In the genomic region with DNA sequence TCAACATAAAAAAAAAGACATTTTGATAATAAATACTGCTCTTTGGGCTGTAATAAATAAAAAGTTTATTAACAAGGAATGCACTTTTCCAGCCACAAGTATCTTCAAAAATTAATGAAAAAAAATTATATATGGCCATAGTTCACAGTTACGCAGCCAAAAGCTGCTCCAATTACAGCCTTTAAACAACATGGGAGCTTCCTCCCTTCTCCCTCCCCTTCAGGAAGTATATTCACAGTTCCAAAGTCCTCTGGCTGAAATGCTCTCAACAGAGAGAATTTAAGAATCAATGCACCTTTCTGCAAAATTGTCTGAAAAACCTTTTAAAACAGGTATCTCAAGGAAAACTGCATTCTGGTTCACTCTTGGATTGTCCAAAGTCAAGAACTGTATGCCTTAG, we compare ENCODE assay signal across 26 cellular contexts. TPM values are rescaled to one million over a fixed set of nuclear protein-coding genes. Genes with fewer than 3 reads are reported as not detected.
A peak's percentile ranks its signal among the peaks of the same experiment; 100 is the strongest.
DNase-seq lines count a peak whose midpoint lies in the region; ATAC-seq, FAIRE-seq and TF ChIP-seq lines count a peak whose summit lies in the region.
"Had no signal": no experiment of that assay in that cellular context is flagged by ENCODE, and none has a peak within 500 bp of the region (broad histone marks: within the 10 kb centered on the region; RNA-seq: fewer than 3 reads in every experiment).

No MANE protein-coding gene starts in this region.

- no peak for FAIRE-seq in small intestine (lab: Jason Lieb, UNC)
- FAIRE-seq: endometrium, K562 had no signal

- 100% methylated on average over 1 of the region's 1 CpG for WGBS in mammary epithelial cell (ENCODE audit: low coverage, missing lambda C conversion rate)
- 32 to 58% (median 36%) methylated on average over 1 of the region's 1 CpG for WGBS in small intestine, 3 donors

- intact Hi-C loops in mammary epithelial cell (cut with micrococcal nuclease) = loop anchor here (5.0 kb wide), 3 partner anchors 197 to 342 kb away; no protein-coding TSS in a partner anchor

- H3K27ac ChIP-seq in mammary epithelial cell (ENCODE audit: insufficient read depth, low read depth, low read length) = peak overlapping the region; percentile 96
- H3K27ac ChIP-seq in small intestine (ENCODE audit: low read depth in 1 of 2, low read length in 1 of 2) = no peak overlapping the region
- H3K27ac ChIP-seq: BLaER1 treated with 17β-estradiol and CSF1 and Interleukin-3, amounts not matched to agents 10 nM and 100 nM had no signal

- H3K9me3 ChIP-seq in mammary epithelial cell (replicated peaks; ENCODE audit: insufficient read depth, low read length) (no peaks in the 10 kb centered on the region), small intestine (ENCODE audit: control insufficient read depth, low read depth) (no peaks in the 10 kb centered on the region)
- H3K9me3 ChIP-seq: BLaER1 treated with 17β-estradiol and CSF1 and Interleukin-3, amounts not matched to agents 10 nM and 100 nM had no signal

- no peaks in the 10 kb centered on the region for H3K36me3 Mint-ChIP-seq in activated naive CD8-positive, alpha-beta T cell treated with anti-CD3 and anti-CD28 coated beads, Interleukin-2, amount 50 U/mL, for 24 hours (ENCODE audit: low read depth)
- peaks cover 6% of the 10 kb centered on the region for H3K36me3 Mint-ChIP-seq in stimulated activated effector memory CD8-positive, alpha-beta T cell treated with anti-CD3 and anti-CD28 coated beads, Interleukin-12 subunit alpha, Interleukin-12 subunit beta, amount 100 ng/mL, for 72 hours

- H3K27me3 Mint-ChIP-seq in activated naive CD8-positive, alpha-beta T cell treated with anti-CD3 and anti-CD28 coated beads, Interleukin-2, amount 50 U/mL, for 24 hours = peaks cover 13% of the 10 kb centered on the region

- no peaks in the 10 kb centered on the region for H3K27me3 ChIP-seq in mammary epithelial cell (ENCODE audit: insufficient read depth, low read length)
- no peaks in the 10 kb centered on the region for H3K27me3 ChIP-seq in small intestine (ENCODE audit: control insufficient read depth in 2 of 2, insufficient read depth in 2 of 2, low read length in 2 of 2)

- no peak overlapping the region for H2AFZ ChIP-seq in mammary epithelial cell (ENCODE audit: low read depth, low read length)

- peak overlapping the region in 1 of 3 experiments; percentile 94 for H3K4me3 ChIP-seq in mammary epithelial cell (replicated peaks in 1 of 3; ENCODE audit: insufficient read depth in 1 of 3, low read depth in 2 of 3, low read length in 3 of 3)
- H3K4me3 ChIP-seq in small intestine (ENCODE audit: low read depth in 1 of 2, low read length in 2 of 2) = no peak overlapping the region
- H3K4me3 ChIP-seq: BLaER1 treated with 17β-estradiol and CSF1 and Interleukin-3, amounts not matched to agents 10 nM and 100 nM; K562 had no signal

- H3K9ac ChIP-seq in mammary epithelial cell (ENCODE audit: insufficient read depth, low read length) = no peak overlapping the region
- H3K9ac ChIP-seq: BLaER1 treated with 17β-estradiol and CSF1 and Interleukin-3, amounts not matched to agents 10 nM and 100 nM had no signal

- peaks cover 6% of the 10 kb centered on the region for H4K20me1 ChIP-seq in mammary epithelial cell (ENCODE audit: insufficient read depth, low read length)

- H3K79me2 ChIP-seq in mammary epithelial cell (ENCODE audit: insufficient read depth, low read length) = peaks cover 53% of the 10 kb centered on the region

- peak; percentile 46 for ATAC-seq in left lobe of liver
- no peak for ATAC-seq in activated naive CD8-positive, alpha-beta T cell treated with anti-CD3 and anti-CD28 coated beads, Interleukin-2, amount 50 U/mL, for 24 hours
- no peak for ATAC-seq in GM21515 (IDR thresholded peaks at IDR 0.05; ENCODE audit: unreplicated experiment)
- ATAC-seq in stimulated activated effector memory CD8-positive, alpha-beta T cell treated with anti-CD3 and anti-CD28 coated beads, Interleukin-12 subunit alpha, Interleukin-12 subunit beta, amount 100 ng/mL, for 72 hours = no peak
- ATAC-seq: K562; left cardiac atrium; natural killer cell treated with Interleukin-12 subunit alpha and Interleukin-12 subunit beta and Interleukin-15 and Interleukin-18, amount 100 ng/mL, for 72 hours had no signal

- dilution Hi-C loops in mammary epithelial cell (cut with HindIII; ENCODE audit: low sequenced_read_pairs) = loop anchor here (25.0 kb wide), 2 partner anchors 567 to 642 kb away; no protein-coding TSS in a partner anchor

- no peak overlapping the region for H3K4me3 Mint-ChIP-seq in activated naive CD8-positive, alpha-beta T cell treated with anti-CD3 and anti-CD28 coated beads, Interleukin-2, amount 50 U/mL, for 24 hours
- H3K4me3 Mint-ChIP-seq in stimulated activated effector memory CD8-positive, alpha-beta T cell treated with anti-CD3 and anti-CD28 coated beads, Interleukin-12 subunit alpha, Interleukin-12 subunit beta, amount 100 ng/mL, for 72 hours = no peak overlapping the region
- H3K4me3 Mint-ChIP-seq: activated naive CD8-positive, alpha-beta T cell; central memory CD8-positive, alpha-beta T cell; natural killer cell treated with Interleukin-12 subunit alpha and Interleukin-12 subunit beta and Interleukin-15 and Interleukin-18, amount 100 ng/mL, for 72 hours; T-helper 2 cell treated with Interferon-gamma antibody and Interleukin-4, amounts not matched to agents 5 μg/mL and 100 μg/mL, for 36 hours had no signal

- peak; percentile 44 for DNase-seq in M059J (ENCODE audit: low read depth)
- DNase-seq in mammary epithelial cell = no peak
- DNase-seq in left lobe of liver (ENCODE audit: low spot score) = no peak
- DNase-seq in small intestine = peak; percentile 37
- no peak for DNase-seq in activated naive CD8-positive, alpha-beta T cell treated with anti-CD3 and anti-CD28 coated beads, Interleukin-2, amount 50 U/mL, for 24 hours
- DNase-seq in anterior cingulate cortex (lab: John Stamatoyannopoulos, UW) = no peak
- no peak for DNase-seq in stimulated activated effector memory CD8-positive, alpha-beta T cell treated with anti-CD3 and anti-CD28 coated beads, Interleukin-12 subunit alpha, Interleukin-12 subunit beta, amount 100 ng/mL, for 72 hours (ENCODE audit: low spot score in 2 of 2)
- DNase-seq: activated CD4-positive, alpha-beta T cell treated with anti-CD3 and anti-CD28 coated beads for 4 hours; activated T-cell treated with anti-CD3 and anti-CD28 coated beads, Interleukin-2, amount 50 U/mL, for 1 hour; head of caudate nucleus; left cardiac atrium; NCI-H345; NK-92 treated with Interleukin-12 subunit alpha and Interleukin-12 subunit beta, amount 100 ng/mL, for 24 hours; SIG-M5; stimulated activated CD4-positive, alpha-beta T cell treated with anti-CD3 and anti-CD28 coated beads, Interleukin-1b, Interleukin-23, amount 100 ng/mL, for 48 hours; substantia nigra had no signal

- TF ChIP-seq CTCF in mammary epithelial cell (conservative IDR thresholded peaks at IDR 0.05 in 1 of 2, IDR thresholded peaks at IDR 0.05 in 1 of 2; ENCODE audit: extremely low read depth in 1 of 2, insufficient read depth in 1 of 2, low read depth in 1 of 2, low read length in 2 of 2) = no peak

- in situ Hi-C loops in mammary epithelial cell (cut with MboI; ENCODE audit: low sequenced_read_pairs in 2 of 2) = loop anchor here in 1 of 2 donors (5.0 to 10.0 kb wide), 2 partner anchors 269 to 567 kb away; no protein-coding TSS in a partner anchor

- H3K27ac Mint-ChIP-seq in activated naive CD8-positive, alpha-beta T cell treated with anti-CD3 and anti-CD28 coated beads, Interleukin-2, amount 50 U/mL, for 24 hours = no peak overlapping the region
- H3K27ac Mint-ChIP-seq in stimulated activated effector memory CD8-positive, alpha-beta T cell treated with anti-CD3 and anti-CD28 coated beads, Interleukin-12 subunit alpha, Interleukin-12 subunit beta, amount 100 ng/mL, for 72 hours = no peak overlapping the region
- H3K27ac Mint-ChIP-seq: activated naive CD8-positive, alpha-beta T cell; natural killer cell treated with Interleukin-12 subunit alpha and Interleukin-12 subunit beta and Interleukin-15 and Interleukin-18, amount 100 ng/mL, for 72 hours; T-helper 2 cell treated with Interferon-gamma antibody and Interleukin-4, amounts not matched to agents 5 μg/mL and 100 μg/mL, for 36 hours had no signal

- H3K4me1 ChIP-seq in mammary epithelial cell (ENCODE audit: insufficient read depth, low read length) (peaks cover 32% of the 10 kb centered on the region), small intestine (ENCODE audit: control insufficient read depth in 2 of 2, insufficient read depth in 1 of 2, low read depth in 1 of 2, low read length in 1 of 2) (peaks cover 0 to 5% of the 10 kb centered on the region in 2 donors)

- H3K36me3 ChIP-seq in mammary epithelial cell (ENCODE audit: insufficient read depth, low read length) = peaks cover 57% of the 10 kb centered on the region
- peaks cover 5 to 7% of the 10 kb centered on the region in 2 donors for H3K36me3 ChIP-seq in small intestine (ENCODE audit: control insufficient read depth in 2 of 2, insufficient read depth in 2 of 2, low read length in 2 of 2)

- H3K4me1 Mint-ChIP-seq in activated naive CD8-positive, alpha-beta T cell treated with anti-CD3 and anti-CD28 coated beads, Interleukin-2, amount 50 U/mL, for 24 hours = peaks cover 4% of the 10 kb centered on the region
- H3K4me1 Mint-ChIP-seq in stimulated activated effector memory CD8-positive, alpha-beta T cell treated with anti-CD3 and anti-CD28 coated beads, Interleukin-12 subunit alpha, Interleukin-12 subunit beta, amount 100 ng/mL, for 72 hours = peaks cover 4% of the 10 kb centered on the region

- CTCF ChIA-PET in mammary epithelial cell (lab: Charles Lee; ENCODE audit: low non-redundant PET) = no interaction called here

- peak overlapping the region; percentile 73 for H3K4me2 ChIP-seq in mammary epithelial cell (ENCODE audit: insufficient read depth, low read depth, low read length)
- H3K4me2 ChIP-seq: BLaER1 treated with 17β-estradiol and CSF1 and Interleukin-3, amounts not matched to agents 10 nM and 100 nM had no signal

- H3K9me3 Mint-ChIP-seq in activated naive CD8-positive, alpha-beta T cell treated with anti-CD3 and anti-CD28 coated beads, Interleukin-2, amount 50 U/mL, for 24 hours = no peaks in the 10 kb centered on the region
- no peaks in the 10 kb centered on the region for H3K9me3 Mint-ChIP-seq in stimulated activated effector memory CD8-positive, alpha-beta T cell treated with anti-CD3 and anti-CD28 coated beads, Interleukin-12 subunit alpha, Interleukin-12 subunit beta, amount 100 ng/mL, for 72 hours
- H3K9me3 Mint-ChIP-seq: central memory CD8-positive, alpha-beta T cell; natural killer cell treated with Interleukin-12 subunit alpha and Interleukin-12 subunit beta and Interleukin-15 and Interleukin-18, amount 100 ng/mL, for 72 hours; T-helper 2 cell treated with Interferon-gamma antibody and Interleukin-4, amounts not matched to agents 5 μg/mL and 100 μg/mL, for 36 hours had no signal

- no TSS peak for BruUV-seq in mammary epithelial cell (replicated peaks; lab: Mats Ljungman, UMichigan)

RNA-seq across cellular contexts. Expression of a gene that starts 5.9 kb away (rescaled TPM):
- total RNA-seq in M059J (2014; rRNA removed; shearing (Covaris generic)) = 1,040 and 1,179 TPM in 2 replicates
- 100 to 1,000 TPM; 336 to 534 TPM for total RNA-seq in mammary epithelial cell
- polyA plus RNA-seq in mammary epithelial cell = 73.2 TPM
- polyA minus RNA-seq in mammary epithelial cell = 301 TPM
- total RNA-seq in left lobe of liver = 12.3 TPM
- polyA plus RNA-seq in small intestine = 10 to 100 TPM in 1 of 3 donors, 1 to 10 TPM in 2; 5.8 to 10.3 (median 9.1) TPM
- polyA plus RNA-seq: K562 had no signal

RNA-seq across cellular contexts. Expression of a gene that starts 37.2 kb away (rescaled TPM):
- total RNA-seq in M059J (2014; rRNA removed; shearing (Covaris generic)) = not detected in 2 replicates
- total RNA-seq in mammary epithelial cell (not detected), left lobe of liver (0.08 TPM)
- polyA plus RNA-seq in mammary epithelial cell (not detected), small intestine (1 to 10 TPM in 1 of 3 donors, under 1 TPM in 1, not detected in 1; 0.46 to 5.1 TPM)
- polyA minus RNA-seq in mammary epithelial cell = not detected
- total RNA-seq: Daoy, K562, pulmonary artery endothelial cell had no signal
- polyA plus RNA-seq: K562 had no signal

Comparison
In these comparisons a context has a peak if more than half of its experiments do, and no peak if none do; other contexts are left out.
1. DNase-seq: peak in M059J (single experiment) and small intestine (single experiment); none in mammary epithelial cell (single experiment), left lobe of liver (single experiment), activated naive CD8-positive, alpha-beta T cell treated with anti-CD3 and anti-CD28 coated beads, Interleukin-2, amount 50 U/mL, for 24 hours (single experiment), anterior cingulate cortex (0 of 58) and stimulated activated effector memory CD8-positive, alpha-beta T cell treated with anti-CD3 and anti-CD28 coated beads, Interleukin-12 subunit alpha, Interleukin-12 subunit beta, amount 100 ng/mL, for 72 hours (0 of 2).
2. RNA of a gene that starts 5.9 kb away (total RNA-seq): 1,040 to 1,179 TPM in M059J and 336 to 534 TPM in mammary epithelial cell; 12.3 TPM in left lobe of liver (single experiment); every median in the first group is over 10 times any median in the second.